Comparison of ENCODE assay signal across 8 cellular contexts in the genomic region with DNA sequence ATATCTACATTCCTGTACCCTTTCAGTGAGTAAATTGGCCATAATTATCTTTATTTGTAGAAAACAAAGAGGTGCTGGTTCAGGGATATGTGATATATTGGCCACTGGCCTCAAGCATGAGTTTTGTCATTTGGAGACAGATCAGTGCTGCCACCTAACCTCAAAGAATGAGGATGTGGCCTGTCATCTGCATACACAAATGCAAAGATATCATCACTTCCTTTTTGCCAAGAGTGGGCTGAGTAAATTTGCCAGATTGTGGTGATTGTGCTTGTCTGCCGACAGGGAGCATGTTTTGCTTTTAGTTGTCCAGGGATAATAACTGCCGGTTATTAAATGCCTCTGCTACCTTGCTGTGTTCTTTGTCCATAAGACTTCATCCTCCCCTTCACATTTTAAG. TPM values are rescaled to one million over a fixed set of nuclear protein-coding genes. Genes with fewer than 3 reads are reported as not detected.
DNase-seq lines count a peak whose midpoint lies in the region; ATAC-seq and TF ChIP-seq lines count a peak whose summit lies in the region.

No MANE protein-coding gene starts in this region.

- ATAC-seq in HG03097 (IDR thresholded peaks at IDR 0.05; ENCODE audit: low FRiP score, unreplicated experiment) (peak; percentile 71), left lobe of liver (peak; percentile 37), Right ventricle myocardium superior (ENCODE audit: poor library complexity) (no peak), body of pancreas (no peak), HG02759 (IDR thresholded peaks at IDR 0.05; ENCODE audit: unreplicated experiment) (no peak), HG03095 (IDR thresholded peaks at IDR 0.05; ENCODE audit: unreplicated experiment) (no peak)

- no peaks in the 10 kb centered on the region for H3K9me3 ChIP-seq in body of pancreas

- intact Hi-C loops in Right ventricle myocardium superior (cut with DNase I) (no loop called here), body of pancreas (cut with DNase I) (no loop called here)

- H3K4me3 ChIP-seq in GM12864 (ENCODE audit: low read depth, low read length) (no peak overlapping the region), body of pancreas (no peak overlapping the region)

- no peaks in the 10 kb centered on the region for H3K36me3 ChIP-seq in body of pancreas (replicated peaks in 1 of 2; ENCODE audit: insufficient read depth in 1 of 2, low read depth in 2 of 2)

- no peaks in the 10 kb centered on the region for H3K27me3 ChIP-seq in body of pancreas

- TF ChIP-seq POLR2A in body of pancreas (IDR thresholded peaks at IDR 0.05): no peak

- DNase-seq in GM12864 (ENCODE audit: low read depth): peak; percentile 38
- peak; percentile 3 for DNase-seq in SK-N-DZ (ENCODE audit: low spot score)
- no peak for DNase-seq in left lobe of liver (ENCODE audit: low spot score)
- no peak for DNase-seq in Right ventricle myocardium superior
- no peak for DNase-seq in body of pancreas

- no peak overlapping the region for H3K27ac ChIP-seq in body of pancreas

- H3K4me1 ChIP-seq in body of pancreas: peaks cover 10% of the 10 kb centered on the region

- TF ChIP-seq CTCF in GM12864 (IDR thresholded peaks at IDR 0.05; ENCODE audit: low read depth, low read length, missing control alignments): peak; percentile 16
- no peak for TF ChIP-seq CTCF in body of pancreas (IDR thresholded peaks at IDR 0.05)

- WGBS in body of pancreas, 2 donors: 58 to 61% methylated on average over 2 of the region's 2 CpGs

RNA-seq across cellular contexts. Expression of a gene that starts 44.2 kb away (rescaled TPM):
- polyA plus RNA-seq in SK-N-DZ (2014; cell fraction: cytosol; rRNA removed): 12.2 and 12.7 TPM in 2 replicates
- 7.6 and 7.9 TPM in 2 replicates for polyA plus RNA-seq in SK-N-DZ (2014; cell fraction: nucleus; rRNA removed)
- total RNA-seq in left lobe of liver: 8.5 TPM
- 10.5 TPM for total RNA-seq in Right ventricle myocardium superior
- 10 to 100 TPM in 1 of 2 donors, 1 to 10 TPM in 1; 6.0 to 13.2 TPM for total RNA-seq in body of pancreas

Comparison
In these comparisons a context has a peak if more than half of its experiments do, and no peak if none do; other contexts are left out.
1. DNase-seq: peak in GM12864 (single experiment) and SK-N-DZ (single experiment); none in left lobe of liver (single experiment), Right ventricle myocardium superior (single experiment) and body of pancreas (0 of 4).
2. ATAC-seq: peak in HG03097 (single experiment) and left lobe of liver (single experiment); none in Right ventricle myocardium superior (single experiment), body of pancreas (single experiment), HG02759 (single experiment) and HG03095 (single experiment).